1 cellular context compared by ENCODE assay signal in genomic region chr15:49620658-49621326, GRCh38.
TF ChIP-seq lines count a peak whose summit lies in the region.

Gene DTWD1, plus strand, starts transcription at chr15:49621048. Its CDS starts 4,120 bp downstream, at chr15:49625168.
Gene FAM227B, minus strand, starts transcription at chr15:49620818. Its CDS starts 5,647 bp downstream, at chr15:49615171.

TF ChIP-seq in HepG2, 621 proteins besides CTCF, POLR2A, EP300 and RAD21 (continued from another document):
- TF ChIP-seq ZBTB43 (CRISPR knock-in tag; conservative IDR thresholded peaks at IDR 0.05) (peak; percentile 85), ZNF234 (CRISPR knock-in tag; conservative IDR thresholded peaks at IDR 0.05) (0 out of 2 replicates have a peak, but pooled peaks have one; percentile 64), FIP1L1 (IDR thresholded peaks at IDR 0.05; ENCODE audit: borderline replicate concordance, insufficient read depth, low read depth, low read length) (peak; percentile 85; the same call in 1 of the 2 replicates), ZHX1 (CRISPR knock-in tag; IDR thresholded peaks at IDR 0.05; ENCODE audit: low read depth) (peak; percentile 88; the same call in 1 of the 2 replicates), FOXP4 (CRISPR knock-in tag; IDR thresholded peaks at IDR 0.05) (peak; percentile 80), KAT2B (IDR thresholded peaks at IDR 0.05; ENCODE audit: borderline replicate concordance, low read depth, low read length) (no peak)
